ENCODE assay signal across 8 cellular contexts in the genomic region with DNA sequence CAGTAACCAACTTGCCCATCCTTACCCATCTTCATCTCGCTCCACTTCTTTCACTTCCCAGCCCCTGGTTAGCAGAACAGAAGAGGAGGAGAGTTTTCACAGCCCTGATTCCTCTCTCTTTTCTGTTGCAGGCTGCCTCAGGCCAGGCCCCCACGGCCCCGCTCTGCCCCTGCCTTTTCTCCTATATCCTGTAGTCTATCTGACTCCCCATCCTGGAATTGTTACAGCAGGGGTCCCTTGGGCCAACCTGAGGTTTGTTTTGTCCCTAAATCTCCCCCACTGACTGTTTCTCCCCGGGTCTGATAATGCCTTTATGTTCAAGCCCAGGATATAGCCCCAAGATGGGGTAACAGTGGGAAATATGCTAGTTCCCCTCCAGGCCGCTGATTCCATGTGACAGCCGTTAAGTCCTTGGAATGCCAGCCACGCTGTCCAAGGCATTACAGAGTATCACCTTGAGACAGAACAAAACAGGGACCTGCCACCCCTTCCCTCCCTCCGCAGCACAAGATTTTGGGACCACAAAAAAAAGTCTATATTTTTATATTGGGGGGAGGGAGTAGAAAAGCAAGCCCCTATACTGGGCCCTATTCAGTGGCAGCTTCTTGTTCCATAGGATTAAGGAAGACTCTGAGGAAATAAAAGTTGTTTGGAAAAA. TPM values are rescaled to one million over a fixed set of nuclear protein-coding genes. Genes with fewer than 3 reads are reported as not detected.
DNase-seq lines count a peak whose midpoint lies in the region; ATAC-seq and TF ChIP-seq lines count a peak whose summit lies in the region.

No MANE protein-coding gene starts in this region.

- peaks cover 63% of the 10 kb centered on the region for H3K79me2 ChIP-seq in GM23248 (ENCODE audit: insufficient read depth)

- no peaks in the 10 kb centered on the region for H3K9me2 ChIP-seq in GM23248 (ENCODE audit: insufficient read depth)

- H3K27me3 ChIP-seq in GM23248 (replicated peaks; ENCODE audit: insufficient read depth) (no peaks in the 10 kb centered on the region), gastrocnemius medialis (no peaks in the 10 kb centered on the region)

- H3K4me3 Mint-ChIP-seq in T-helper 17 cell, result peak overlapping the region; percentile 63

- DNase-seq in GM23248 (no peak), T-helper 17 cell (no peak), fibroblast of villous mesenchyme (ENCODE audit: low read depth) (no peak), gastrocnemius medialis (no peak), GM10266 (ENCODE audit: extremely low spot score) (no peak), GM03348 (ENCODE audit: low spot score) (no peak), activated gamma-delta T cell (lab: John Stamatoyannopoulos, UW) (no peak)

- peak overlapping the region; percentile 91 for H3K4me3 ChIP-seq in GM23248
- peak overlapping the region; percentile 93 for H3K4me3 ChIP-seq in fibroblast of villous mesenchyme (ENCODE audit: low read depth, low read length)
- peak overlapping the region; percentile 83 to 98 (median 89) for H3K4me3 ChIP-seq in gastrocnemius medialis

- WGBS in GM23248 (ENCODE audit: low coverage in 1 of 2, low lambda C conversion rate in 2 of 2, missing lambda C conversion rate in 2 of 2), 2 experiments, result 65 to 69% methylated on average over 8 of the region's 8 CpGs

- no peak overlapping the region for H2AFZ ChIP-seq in GM23248

- H3K27ac ChIP-seq in GM23248 (no peak overlapping the region), gastrocnemius medialis (peak overlapping the region; percentile 91 to 97 (median 92))

- H3K4me1 ChIP-seq in GM23248 (ENCODE audit: insufficient read depth) (peaks cover 21% of the 10 kb centered on the region), gastrocnemius medialis (peaks cover 29 to 31% of the 10 kb centered on the region in 2 donors)

- intact Hi-C loops in gastrocnemius medialis (cut with DNase I; ENCODE audit: low total_unique reads), result loop anchor here (2.0 to 5.0 kb wide), 2 partner anchors 17 to 283 kb away; a partner anchor contains a TSS

- H3K36me3 Mint-ChIP-seq in T-helper 17 cell (ENCODE audit: low read depth), result peaks cover 5% of the 10 kb centered on the region

- ATAC-seq in T-helper 17 cell (no peak), gastrocnemius medialis (no peak), GM21447 (IDR thresholded peaks at IDR 0.05; ENCODE audit: unreplicated experiment) (no peak)

- in situ Hi-C loops in GM23248 (cut with MboI) (no loop called here), gastrocnemius medialis (cut with MboI; ENCODE audit: low sequenced_read_pairs in 4 of 4) (no loop called here)

- H4K20me1 ChIP-seq in GM23248 (ENCODE audit: insufficient read depth), result no peaks in the 10 kb centered on the region

- H3K27ac Mint-ChIP-seq in T-helper 17 cell, result peak overlapping the region; percentile 96

- H3K4me1 Mint-ChIP-seq in T-helper 17 cell, result peaks cover 41% of the 10 kb centered on the region

- H3K9ac ChIP-seq in GM23248, result peak overlapping the region; percentile 96

- H3K9me3 ChIP-seq in GM23248 (ENCODE audit: low read depth), result no peaks in the 10 kb centered on the region
- no peaks in the 10 kb centered on the region for H3K9me3 ChIP-seq in T-helper 17 cell (ENCODE audit: control insufficient read depth, low read length, poor library complexity, severe bottlenecking)
- H3K9me3 ChIP-seq in gastrocnemius medialis, result no peaks in the 10 kb centered on the region

- no peaks in the 10 kb centered on the region for H3K27me3 Mint-ChIP-seq in T-helper 17 cell

- no peak for TF ChIP-seq POLR2A in gastrocnemius medialis (IDR thresholded peaks at IDR 0.05)

- H3K36me3 ChIP-seq in GM23248 (ENCODE audit: low read depth), result peaks cover 20% of the 10 kb centered on the region
- peaks cover 0 to 28% of the 10 kb centered on the region in 2 donors for H3K36me3 ChIP-seq in gastrocnemius medialis

- H3F3A ChIP-seq in GM23248 (ENCODE audit: insufficient read depth), result peaks cover 25% of the 10 kb centered on the region

- no peak for TF ChIP-seq CTCF in fibroblast of villous mesenchyme (IDR thresholded peaks at IDR 0.05; ENCODE audit: insufficient read depth, low read depth, low read length)
- TF ChIP-seq CTCF in gastrocnemius medialis (IDR thresholded peaks at IDR 0.05 in 4 of 5, conservative IDR thresholded peaks at IDR 0.05 in 1 of 5), result no peak
- TF ChIP-seq CTCF in GM10266 (IDR thresholded peaks at IDR 0.05; ENCODE audit: control insufficient read depth, insufficient read depth, low read depth, missing control alignments), result no peak

- H3K4me2 ChIP-seq in GM23248 (ENCODE audit: unreplicated experiment), result peak overlapping the region; percentile 83

RNA-seq across cellular contexts. Expression of a gene that starts 1.4 kb away (rescaled TPM):
- 445 and 499 TPM in 2 replicates for total RNA-seq in GM23248 (2014; rRNA removed; shearing (Covaris generic))
- polyA plus RNA-seq in GM23248 (2016; fragmentation: Nextera tagmentation; extraction: Ambion mirVana), result 906 and 942 TPM in 2 replicates
- total RNA-seq in T-helper 17 cell, result 100 to 1,000 TPM; 284 to 371 TPM
- 239 and 282 TPM in 2 replicates for total RNA-seq in fibroblast of villous mesenchyme
- total RNA-seq in gastrocnemius medialis, result 100 to 1,000 TPM; 191 to 283 (median 251) TPM

RNA-seq across cellular contexts. Expression of a gene that starts 8.3 kb away (rescaled TPM):
- total RNA-seq in GM23248 (2014; rRNA removed; shearing (Covaris generic)), result 219 and 229 TPM in 2 replicates
- 61.5 and 65.0 TPM in 2 replicates for polyA plus RNA-seq in GM23248 (2016; fragmentation: Nextera tagmentation; extraction: Ambion mirVana)
- total RNA-seq in T-helper 17 cell (1 to 10 TPM in 1 of 2 donors, under 1 TPM in 1; 0.32 to 1.7 TPM), fibroblast of villous mesenchyme (144 and 160 TPM in 2 replicates), gastrocnemius medialis (10 to 100 TPM in 2 of 4 donors, 1 to 10 TPM in 2; 6.8 to 18.2 (median 11.3) TPM)

RNA-seq across cellular contexts. Expression of a gene that starts 16.5 kb away (rescaled TPM):
- total RNA-seq in GM23248 (2014; rRNA removed; shearing (Covaris generic)), result not detected in 2 replicates
- polyA plus RNA-seq in GM23248 (2016; fragmentation: Nextera tagmentation; extraction: Ambion mirVana), result 0.24 and 0.51 TPM in 2 replicates
- 1 to 10 TPM; 4.5 to 5.4 TPM for total RNA-seq in T-helper 17 cell
- total RNA-seq in fibroblast of villous mesenchyme, result 0.97 and 1.3 TPM in 2 replicates
- 1 to 10 TPM in 2 of 4 donors, under 1 TPM in 1, not detected in 1; 0.91 to 5.4 (median 1.3) TPM for total RNA-seq in gastrocnemius medialis

RNA-seq across cellular contexts. Expression of a gene that starts 18.6 kb away (rescaled TPM):
- total RNA-seq in GM23248 (2014; rRNA removed; shearing (Covaris generic)), result 15.2 and 17.8 TPM in 2 replicates
- polyA plus RNA-seq in GM23248 (2016; fragmentation: Nextera tagmentation; extraction: Ambion mirVana), result 19.7 TPM in 2 replicates
- total RNA-seq in T-helper 17 cell (10 to 100 TPM in 1 of 2 donors, 1 to 10 TPM in 1; 8.9 to 10.7 TPM), fibroblast of villous mesenchyme (27.7 and 35.0 TPM in 2 replicates), gastrocnemius medialis (1 to 10 TPM; 4.9 to 6.2 (median 5.7) TPM)

RNA-seq across cellular contexts. Expression of a gene that starts 37.3 kb away (rescaled TPM):
- total RNA-seq in GM23248 (2014; rRNA removed; shearing (Covaris generic)), result 74.9 and 90.4 TPM in 2 replicates
- 70.9 and 75.7 TPM in 2 replicates for polyA plus RNA-seq in GM23248 (2016; fragmentation: Nextera tagmentation; extraction: Ambion mirVana)
- total RNA-seq in T-helper 17 cell, result 10 to 100 TPM; 42.4 to 47.3 TPM
- 57.7 and 70.4 TPM in 2 replicates for total RNA-seq in fibroblast of villous mesenchyme
- total RNA-seq in gastrocnemius medialis, result 10 to 100 TPM; 20.0 to 37.7 (median 24.9) TPM
